In the genomic region with DNA sequence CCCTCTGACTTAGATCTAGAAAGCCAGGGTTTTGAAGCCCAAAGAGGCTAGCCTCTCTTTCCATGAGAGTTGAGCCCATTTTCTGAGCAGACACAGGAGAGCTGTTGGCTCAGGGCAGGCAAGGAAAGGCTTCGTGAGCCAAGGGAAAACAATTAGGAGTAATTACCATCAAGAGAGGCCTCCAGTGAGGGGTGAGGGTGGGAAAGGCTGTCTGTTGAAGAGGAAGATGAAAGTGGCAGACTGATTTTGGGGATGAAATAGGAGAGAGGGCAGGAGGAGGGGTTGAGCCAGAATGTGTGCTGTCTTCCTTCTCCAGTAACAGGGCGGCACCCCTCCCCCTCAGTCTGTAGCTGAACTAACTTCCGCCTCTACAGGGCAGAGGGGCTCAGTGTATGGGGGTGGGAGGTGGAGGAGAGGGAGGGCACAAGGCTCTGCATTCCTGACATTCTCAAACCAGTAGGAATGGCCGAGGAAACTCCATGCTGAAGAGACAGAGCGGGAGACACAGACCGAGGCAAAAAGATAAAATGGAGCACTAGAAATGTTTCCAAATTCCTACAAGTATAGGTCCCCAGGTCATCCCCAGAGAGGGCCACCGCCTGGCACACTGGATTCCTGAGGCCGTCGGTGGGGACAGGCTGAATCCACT, we compare ENCODE assay signal across 12 cellular contexts. TPM values are rescaled to one million over a fixed set of nuclear protein-coding genes. Genes with fewer than 3 reads are reported as not detected.
DNase-seq lines count a peak whose midpoint lies in the region; ATAC-seq and TF ChIP-seq lines count a peak whose summit lies in the region.
"Had no signal": no experiment of that assay in that cellular context is flagged by ENCODE, and none has a peak within 500 bp of the region (broad histone marks: within the 10 kb centered on the region; RNA-seq: fewer than 3 reads in every experiment).

No MANE protein-coding gene starts in this region.

- H3K9me3 Mint-ChIP-seq in HFFc6: no peaks in the 10 kb centered on the region
- H3K9me3 Mint-ChIP-seq in CD4-positive, alpha-beta T cell: no peaks in the 10 kb centered on the region
- H3K9me3 Mint-ChIP-seq: activated T-cell treated with anti-CD3 and anti-CD28 coated beads, Interleukin-2, amount 50 U/mL, for 72 hours had no signal

- intact Hi-C loops in posterior vena cava (cut with DNase I): no loop called here
- intact Hi-C loops in CD4-positive, alpha-beta T cell (cut with DNase I, micrococcal nuclease): no loop called here

- H3K9me3 ChIP-seq in WERI-Rb-1 (ENCODE audit: severe bottlenecking) (no peaks in the 10 kb centered on the region), gastroesophageal sphincter (no peaks in the 10 kb centered on the region)
- no peaks in the 10 kb centered on the region for H3K9me3 ChIP-seq in CD4-positive, alpha-beta T cell (ENCODE audit: control insufficient read depth, low read length)

- H3K4me3 ChIP-seq in WERI-Rb-1 (ENCODE audit: low read depth, low read length): no peak overlapping the region
- no peak overlapping the region for H3K4me3 ChIP-seq in gastroesophageal sphincter

- H3K36me3 ChIP-seq in WERI-Rb-1: no peaks in the 10 kb centered on the region
- H3K36me3 ChIP-seq in gastroesophageal sphincter: peaks cover 0 to 2% of the 10 kb centered on the region in 2 donors

- peak overlapping the region; percentile 7 for H3K4me3 Mint-ChIP-seq in HFFc6
- no peak overlapping the region for H3K4me3 Mint-ChIP-seq in CD4-positive, alpha-beta T cell
- H3K4me3 Mint-ChIP-seq: activated T-cell treated with anti-CD3 and anti-CD28 coated beads, Interleukin-2, amount 50 U/mL, for 72 hours had no signal

- no peak for TF ChIP-seq POLR2A in gastroesophageal sphincter (IDR thresholded peaks at IDR 0.05)

- no peak for DNase-seq in HFFc6
- peak; percentile 74 for DNase-seq in astrocyte of the hippocampus (ENCODE audit: low read depth, low spot score)
- peak; percentile 87 for DNase-seq in iPS-NIHi11 (ENCODE audit: low spot score)
- peak; percentile 79 for DNase-seq in retina
- DNase-seq in posterior vena cava (ENCODE audit: low spot score): no peak
- DNase-seq in WERI-Rb-1: no peak
- no peak for DNase-seq in CD4-positive, alpha-beta T cell
- DNase-seq: activated T-cell treated with anti-CD3 and anti-CD28 coated beads, Interleukin-2, amount 50 U/mL, for 72 hours; Calu3; NCI-H1436 treated with DMSO at 0.1 percent for 48 hours had no signal

- TF ChIP-seq CTCF in HFFc6 (IDR thresholded peaks at IDR 0.05): no peak
- TF ChIP-seq CTCF in WERI-Rb-1 (IDR thresholded peaks at IDR 0.05; ENCODE audit: low read depth, low read length): no peak
- no peak for TF ChIP-seq CTCF in CD4-positive, alpha-beta T cell (IDR thresholded peaks at IDR 0.05)
- TF ChIP-seq CTCF in gastroesophageal sphincter (IDR thresholded peaks at IDR 0.05): no peak

- H3K4me1 Mint-ChIP-seq in HFFc6 (ENCODE audit: low read depth): peaks cover 12% of the 10 kb centered on the region
- H3K4me1 Mint-ChIP-seq in CD4-positive, alpha-beta T cell (ENCODE audit: low read depth): no peaks in the 10 kb centered on the region

- H3K27me3 ChIP-seq in WERI-Rb-1 (ENCODE audit: insufficient read depth, low read depth, severe bottlenecking): no peaks in the 10 kb centered on the region
- H3K27me3 ChIP-seq in CD4-positive, alpha-beta T cell (ENCODE audit: control insufficient read depth, insufficient read depth, low read length): no peaks in the 10 kb centered on the region
- peaks cover 28% of the 10 kb centered on the region for H3K27me3 ChIP-seq in gastroesophageal sphincter

- H3K27me3 Mint-ChIP-seq in HFFc6 (ENCODE audit: insufficient read depth): peaks cover 12% of the 10 kb centered on the region
- H3K27me3 Mint-ChIP-seq in CD4-positive, alpha-beta T cell: no peaks in the 10 kb centered on the region

- TF ChIP-seq EP300 in gastroesophageal sphincter (IDR thresholded peaks at IDR 0.05): no peak

- H3K27ac Mint-ChIP-seq in HFFc6: no peak overlapping the region
- no peak overlapping the region for H3K27ac Mint-ChIP-seq in CD4-positive, alpha-beta T cell
- H3K27ac Mint-ChIP-seq: activated T-cell treated with anti-CD3 and anti-CD28 coated beads, Interleukin-2, amount 50 U/mL, for 72 hours had no signal

- no peaks in the 10 kb centered on the region for H3K36me3 Mint-ChIP-seq in HFFc6 (ENCODE audit: low read depth)
- no peaks in the 10 kb centered on the region for H3K36me3 Mint-ChIP-seq in CD4-positive, alpha-beta T cell (ENCODE audit: low read depth)

- CTCF ChIA-PET in CD4-positive, alpha-beta T cell (lab: Charles Lee): no interaction called here

- H3K27ac ChIP-seq in WERI-Rb-1 (no peak overlapping the region), gastroesophageal sphincter (no peak overlapping the region)
- no peak overlapping the region for H3K27ac ChIP-seq in CD4-positive, alpha-beta T cell (ENCODE audit: low read depth, low read length)
- H3K27ac ChIP-seq: HL-60 had no signal

- no peak for ATAC-seq in CD4-positive, alpha-beta T cell (ENCODE audit: poor library complexity)
- ATAC-seq in gastroesophageal sphincter: no peak
- ATAC-seq: activated T-cell treated with anti-CD3 and anti-CD28 coated beads, Interleukin-2, amount 50 U/mL, for 72 hours had no signal

- POLR2A ChIA-PET in CD4-positive, alpha-beta T cell (lab: Charles Lee): no interaction called here

- H3K4me1 ChIP-seq in gastroesophageal sphincter: no peaks in the 10 kb centered on the region

- 0 to 16% methylated on average over 2 to 9 of the region's 9 CpGs for WGBS in gastroesophageal sphincter (ENCODE audit: low coverage in 1 of 2), 2 donors

RNA-seq across cellular contexts. Expression of a gene that starts 33.1 kb away (rescaled TPM):
- not detected for total RNA-seq in HFFc6 (2021; fragmentation: NEBNext Ultra II Directional; extraction: Animal tissue kit (Norgen Biotek cat#: 25700))
- total RNA-seq in posterior vena cava (not detected), gastroesophageal sphincter (not detected)
- not detected for total RNA-seq in CD4-positive, alpha-beta T cell

Comparison
In these comparisons a context has a peak if more than half of its experiments do, and no peak if none do; other contexts are left out.
1. DNase-seq: peak in astrocyte of the hippocampus (single experiment), iPS-NIHi11 (single experiment) and retina (single experiment); none in HFFc6 (single experiment), posterior vena cava (single experiment), WERI-Rb-1 (single experiment) and CD4-positive, alpha-beta T cell (0 of 10).